Comparison of ENCODE assay signal across 19 cellular contexts in genomic region chr1:180971273-180971997, GRCh38. TPM values are rescaled to one million over a fixed set of nuclear protein-coding genes. Genes with fewer than 3 reads are reported as not detected.
A peak's percentile ranks its signal among the peaks of the same experiment; 100 is the strongest.
DNase-seq lines count a peak whose midpoint lies in the region; ATAC-seq and TF ChIP-seq lines count a peak whose summit lies in the region.
"Had no signal": no experiment of that assay in that cellular context is flagged by ENCODE, and none has a peak within 500 bp of the region (broad histone marks: within the 10 kb centered on the region; RNA-seq: fewer than 3 reads in every experiment).

No MANE protein-coding gene starts in this region.

- no peak overlapping the region for H3K4ac ChIP-seq in trophoblast cell (ENCODE audit: low read depth, low read length)

- H3K4me2 ChIP-seq in trophoblast cell (ENCODE audit: low read length): no peak overlapping the region

- CTCF ChIA-PET in WTC11 (lab: Charles Lee): no interaction called here

- no peak overlapping the region for H4K8ac ChIP-seq in trophoblast cell (ENCODE audit: low read depth, low read length)

- H3K27me3 ChIP-seq in endodermal cell (ENCODE audit: control insufficient read depth, insufficient read depth, low read length, poor library complexity, severe bottlenecking) (no peaks in the 10 kb centered on the region), trophoblast cell (ENCODE audit: insufficient read depth, low read length) (no peaks in the 10 kb centered on the region)
- H3K27me3 ChIP-seq: Peyer's patch had no signal

- no peaks in the 10 kb centered on the region for H3K79me1 ChIP-seq in trophoblast cell (ENCODE audit: low read length)

- H3K9ac ChIP-seq in endodermal cell (ENCODE audit: extremely low read depth, low read length, poor library complexity, severe bottlenecking) (no peak overlapping the region), trophoblast cell (ENCODE audit: low read length) (no peak overlapping the region)

- no peak overlapping the region for H2AFZ ChIP-seq in trophoblast cell (ENCODE audit: insufficient read depth, low read length, poor library complexity)

- H3K23ac ChIP-seq in trophoblast cell (ENCODE audit: low read length): no peak overlapping the region

- ATAC-seq in WTC11 (no peak), HG03378 (IDR thresholded peaks at IDR 0.05; ENCODE audit: unreplicated experiment) (no peak)
- ATAC-seq: HCT116 had no signal

- H3K27ac Mint-ChIP-seq in activated T-cell treated with anti-CD3 and anti-CD28 coated beads, Interleukin-2, amount 50 U/mL, for 24 hours: peak overlapping the region; percentile 64
- peak overlapping the region; percentile 67; the same call in 1 of the 2 replicates for H3K27ac Mint-ChIP-seq in WTC11
- H3K27ac Mint-ChIP-seq in endodermal cell: peak overlapping the region; percentile 44
- H3K27ac Mint-ChIP-seq: B cell had no signal

- peak overlapping the region; percentile 23 for H3K18ac ChIP-seq in trophoblast cell (ENCODE audit: low read length)

- no peak overlapping the region for H2BK120ac ChIP-seq in trophoblast cell (ENCODE audit: insufficient read depth, low read length, poor library complexity)

- H2BK12ac ChIP-seq in trophoblast cell (ENCODE audit: low read length): no peak overlapping the region

- WGBS in endodermal cell (ENCODE audit: insufficient coverage in 1 of 2, insufficient read length in 1 of 2), 2 experiments: 96 to 100% methylated on average over 4 to 8 of the region's 8 CpGs
- WGBS in trophoblast cell (ENCODE audit: extremely low coverage, insufficient coverage, insufficient read length): no CpG with 5 or more reads among the region's 8 CpGs

- H4K12ac ChIP-seq in trophoblast cell (ENCODE audit: low read depth, low read length): no peak overlapping the region

- H3K36me3 ChIP-seq in endodermal cell (ENCODE audit: control insufficient read depth, insufficient read depth, low read length): peaks cover 52% of the 10 kb centered on the region
- peaks cover 30 to 31% of the 10 kb centered on the region in 2 experiments for H3K36me3 ChIP-seq in trophoblast cell (ENCODE audit: control insufficient read depth in 1 of 2, insufficient read depth in 2 of 2, low read length in 2 of 2)

- DNase-seq in activated T-cell treated with anti-CD3 and anti-CD28 coated beads, Interleukin-2, amount 50 U/mL, for 24 hours: no peak
- no peak for DNase-seq in activated T-cell treated with anti-CD3 and anti-CD28 coated beads for 4 hours
- no peak for DNase-seq in WTC11 (ENCODE audit: low spot score)
- no peak for DNase-seq in endodermal cell
- no peak for DNase-seq in trophoblast cell
- no peak for DNase-seq in HuH-7.5 (ENCODE audit: low spot score)
- no peak for DNase-seq in nucleus accumbens (lab: John Stamatoyannopoulos, UW)
- DNase-seq: GOT3, Karpas-422, NCI-H1694, NCI-H2081 treated with DMSO at 0.1 percent for 48 hours, NCI-H2171 treated with DMSO at 0.1 percent for 48 hours, NCI-H524 treated with DMSO at 0.1 percent for 48 hours, Peyer's patch had no signal

- H3K36me3 Mint-ChIP-seq in activated T-cell treated with anti-CD3 and anti-CD28 coated beads, Interleukin-2, amount 50 U/mL, for 24 hours (ENCODE audit: low read depth): peaks cover 96% of the 10 kb centered on the region
- H3K36me3 Mint-ChIP-seq in WTC11 (peaks cover 69% of the 10 kb centered on the region), endodermal cell (ENCODE audit: low read depth) (peaks cover 66% of the 10 kb centered on the region)

- peaks cover 28% of the 10 kb centered on the region for H3K4me1 Mint-ChIP-seq in activated T-cell treated with anti-CD3 and anti-CD28 coated beads, Interleukin-2, amount 50 U/mL, for 24 hours (ENCODE audit: low read depth)
- H3K4me1 Mint-ChIP-seq in WTC11 (no peaks in the 10 kb centered on the region), endodermal cell (no peaks in the 10 kb centered on the region)

- no peak overlapping the region for H2BK5ac ChIP-seq in trophoblast cell (ENCODE audit: low read depth, low read length, poor library complexity)

- H3K27ac ChIP-seq in endodermal cell (ENCODE audit: low read depth, low read length) (no peak overlapping the region), trophoblast cell (ENCODE audit: low read depth, low read length) (no peak overlapping the region)
- H3K27ac ChIP-seq: Peyer's patch had no signal

- H3K14ac ChIP-seq in trophoblast cell (ENCODE audit: low read length): no peak overlapping the region

- H3K4me1 ChIP-seq in endodermal cell (ENCODE audit: control insufficient read depth, insufficient read depth, low read length): no peaks in the 10 kb centered on the region
- no peaks in the 10 kb centered on the region for H3K4me1 ChIP-seq in trophoblast cell (ENCODE audit: control insufficient read depth in 1 of 2, insufficient read depth in 2 of 2, low read length in 2 of 2)

- TF ChIP-seq CTCF in WTC11 (IDR thresholded peaks at IDR 0.05) (no peak), endodermal cell (conservative IDR thresholded peaks at IDR 0.05) (no peak)

- no peak overlapping the region for H4K91ac ChIP-seq in trophoblast cell (ENCODE audit: low read depth, low read length)

- H3K4me3 ChIP-seq in endodermal cell (ENCODE audit: low read length) (no peak overlapping the region), trophoblast cell (ENCODE audit: low read depth, low read length) (no peak overlapping the region)
- H3K4me3 ChIP-seq: Peyer's patch had no signal

- no peaks in the 10 kb centered on the region for H3K9me3 Mint-ChIP-seq in activated T-cell treated with anti-CD3 and anti-CD28 coated beads, Interleukin-2, amount 50 U/mL, for 24 hours
- H3K9me3 Mint-ChIP-seq in WTC11 (no peaks in the 10 kb centered on the region), endodermal cell (no peaks in the 10 kb centered on the region)
- H3K9me3 Mint-ChIP-seq: CD14-positive monocyte, IgD-negative memory B cell had no signal

- no peak overlapping the region for H3K4me3 Mint-ChIP-seq in activated T-cell treated with anti-CD3 and anti-CD28 coated beads, Interleukin-2, amount 50 U/mL, for 24 hours
- H3K4me3 Mint-ChIP-seq in WTC11 (no peak overlapping the region), endodermal cell (no peak overlapping the region)
- H3K4me3 Mint-ChIP-seq: B cell, IgD-negative memory B cell had no signal

- no peaks in the 10 kb centered on the region for H3K9me3 ChIP-seq in endodermal cell (ENCODE audit: control insufficient read depth, low read length)
- H3K9me3 ChIP-seq in trophoblast cell (ENCODE audit: insufficient read depth, low read depth, low read length): no peaks in the 10 kb centered on the region
- H3K9me3 ChIP-seq: Peyer's patch had no signal

- H3K79me2 ChIP-seq in trophoblast cell (ENCODE audit: control insufficient read depth, insufficient read depth, low read length, poor library complexity): no peaks in the 10 kb centered on the region

- H3K27me3 Mint-ChIP-seq in activated T-cell treated with anti-CD3 and anti-CD28 coated beads, Interleukin-2, amount 50 U/mL, for 24 hours: no peaks in the 10 kb centered on the region
- H3K27me3 Mint-ChIP-seq in WTC11 (ENCODE audit: low read depth): no peaks in the 10 kb centered on the region
- no peaks in the 10 kb centered on the region for H3K27me3 Mint-ChIP-seq in endodermal cell (ENCODE audit: insufficient read depth)
- H3K27me3 Mint-ChIP-seq: B cell, IgD-negative memory B cell had no signal

- H2AK5ac ChIP-seq in trophoblast cell (ENCODE audit: low read length): no peak overlapping the region

- POLR2A ChIA-PET in WTC11 (lab: Charles Lee): no interaction called here

TF ChIP-seq in WTC11, 78 proteins besides CTCF, POLR2A, EP300 and RAD21 (continues in another document):
- TF ChIP-seq TEAD1 (CRISPR knock-in tag; IDR thresholded peaks at IDR 0.05) (no peak), AR (CRISPR knock-in tag; IDR thresholded peaks at IDR 0.05) (no peak), SOX15 (CRISPR knock-in tag; IDR thresholded peaks at IDR 0.05) (no peak)

RNA-seq across cellular contexts. Expression of gene STX6, which starts 51.2 kb away (rescaled TPM):
- total RNA-seq in WTC11 (2021) (30.2 to 32.3 TPM (median 30.5 TPM) in 3 replicates), endodermal cell (10 to 100 TPM; 22.4 to 22.8 TPM)
- polyA plus RNA-seq in endodermal cell (2013, experiment 1 of 2): 20.4 TPM
- 20.1 TPM for polyA plus RNA-seq in endodermal cell (2013, experiment 2 of 2)
- 11.1 and 11.2 TPM in 2 replicates for polyA plus RNA-seq in trophoblast cell (2013)

RNA-seq across cellular contexts. Expression of gene KIAA1614, which starts 58.7 kb away (rescaled TPM):
- total RNA-seq in WTC11 (2021) (1.8 to 3.3 TPM (median 2.1 TPM) in 3 replicates), endodermal cell (1 to 10 TPM; 3.3 to 5.8 TPM)
- polyA plus RNA-seq in endodermal cell (2013, experiment 1 of 2): 1.2 TPM
- 1.3 TPM for polyA plus RNA-seq in endodermal cell (2013, experiment 2 of 2)
- polyA plus RNA-seq in trophoblast cell (2013): 0.35 and 0.42 TPM in 2 replicates
- polyA plus RNA-seq: CD14-positive monocyte, IgD-negative memory B cell had no signal
